Comparison of ENCODE assay signal across 9 cellular contexts in the genomic region with DNA sequence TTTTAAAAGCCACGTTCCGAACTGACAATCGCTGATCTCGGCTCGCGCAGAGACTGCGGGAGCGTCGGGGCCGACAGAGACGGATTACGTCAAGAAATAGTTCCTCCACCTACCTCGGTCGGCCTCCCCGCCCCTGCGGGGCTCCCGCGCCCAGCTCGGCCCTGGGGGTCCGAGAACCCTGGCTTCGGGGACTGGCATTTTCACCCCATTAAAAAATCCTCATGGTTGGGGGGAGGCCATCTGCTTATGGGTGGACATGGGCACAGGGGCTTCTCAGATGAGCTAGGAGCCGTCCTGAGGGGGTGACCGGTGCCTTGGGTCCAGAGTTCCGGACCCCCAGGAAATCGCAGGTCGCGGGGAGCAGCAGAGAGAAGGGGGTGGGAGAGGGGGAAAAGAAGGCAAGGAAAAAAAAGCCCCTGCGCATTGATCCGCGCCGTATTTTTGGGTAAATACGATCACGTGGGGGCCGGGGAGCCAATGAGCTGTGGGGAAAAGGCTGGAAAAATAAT. TPM values are rescaled to one million over a fixed set of nuclear protein-coding genes. Genes with fewer than 3 reads are reported as not detected.
A peak's percentile ranks its signal among the peaks of the same experiment; 100 is the strongest.
DNase-seq lines count a peak whose midpoint lies in the region; ATAC-seq and TF ChIP-seq lines count a peak whose summit lies in the region.
"Had no signal": no experiment of that assay in that cellular context is flagged by ENCODE, and none has a peak within 500 bp of the region (broad histone marks: within the 10 kb centered on the region; RNA-seq: fewer than 3 reads in every experiment).

No MANE protein-coding gene starts in this region.

- no peak for DNase-seq in CD8-positive, alpha-beta T cell
- no peak for DNase-seq in activated T-helper 2 cell treated with anti-CD3 and anti-CD28 coated beads, Interferon-gamma antibody, Interleukin-2, Interleukin-4, amounts not matched to agents 10 μg/mL and 5 μg/mL and 100 μg/mL, durations not matched to agents 14 hours and 24 hours and 36 hours (ENCODE audit: low spot score)
- no peak for DNase-seq in mesothelial cell of epicardium (ENCODE audit: low spot score in 2 of 2, unreplicated experiment in 2 of 2)
- no peak for DNase-seq in stimulated activated CD4-positive, alpha-beta T cell treated with anti-CD3 and anti-CD28 coated beads, Interleukin-4, amount 100 ng/mL, for 4 hours
- no peak for DNase-seq in GF-D8 (lab: John Stamatoyannopoulos, UW)
- no peak for DNase-seq in T-helper 9 cell

- H3K4me1 ChIP-seq in CD8-positive, alpha-beta T cell (ENCODE audit: insufficient read depth, low read length): peaks cover 42% of the 10 kb centered on the region
- H3K4me1 ChIP-seq in HUES6 (ENCODE audit: control insufficient read depth, insufficient read depth, low read length): peaks cover 5% of the 10 kb centered on the region; the same call in 1 of the 2 replicates

- no peaks in the 10 kb centered on the region for H3K36me3 ChIP-seq in CD8-positive, alpha-beta T cell (ENCODE audit: insufficient read depth, low read length)
- H3K36me3 ChIP-seq in HUES6 (ENCODE audit: control insufficient read depth, insufficient read depth, low read length): no peaks in the 10 kb centered on the region

- peak overlapping the region; percentile 35 for H3K4me3 Mint-ChIP-seq in CD8-positive, alpha-beta T cell
- H3K4me3 Mint-ChIP-seq in activated T-helper 2 cell treated with anti-CD3 and anti-CD28 coated beads, Interferon-gamma antibody, Interleukin-2, Interleukin-4, amounts not matched to agents 10 μg/mL and 5 μg/mL and 100 μg/mL, durations not matched to agents 14 hours and 24 hours and 36 hours (ENCODE audit: low read depth): peak overlapping the region; percentile 33
- H3K4me3 Mint-ChIP-seq in mesothelial cell of epicardium: peak overlapping the region; percentile 71

- no peaks in the 10 kb centered on the region for H3K9me3 ChIP-seq in CD8-positive, alpha-beta T cell (ENCODE audit: low read length)
- H3K9me3 ChIP-seq in HUES6 (ENCODE audit: control insufficient read depth, insufficient read depth, low read depth, low read length): no peaks in the 10 kb centered on the region

- no peak for TF ChIP-seq CTCF in CD8-positive, alpha-beta T cell (IDR thresholded peaks at IDR 0.05)
- no peak for TF ChIP-seq CTCF in mesothelial cell of epicardium (IDR thresholded peaks at IDR 0.05; ENCODE audit: unreplicated experiment)

- CTCF ChIA-PET in CD8-positive, alpha-beta T cell (lab: Charles Lee): interaction anchor here (1.0 to 17.0 kb wide), 10 partner anchors 9 to 219 kb away, joined by 3 to 372 read pairs (median 4); a partner anchor contains a TSS

- no peaks in the 10 kb centered on the region for H3K9me3 Mint-ChIP-seq in CD8-positive, alpha-beta T cell
- no peaks in the 10 kb centered on the region for H3K9me3 Mint-ChIP-seq in activated T-helper 2 cell treated with anti-CD3 and anti-CD28 coated beads, Interferon-gamma antibody, Interleukin-2, Interleukin-4, amounts not matched to agents 10 μg/mL and 5 μg/mL and 100 μg/mL, durations not matched to agents 14 hours and 24 hours and 36 hours
- H3K9me3 Mint-ChIP-seq in mesothelial cell of epicardium: no peaks in the 10 kb centered on the region

- peak overlapping the region; percentile 85 for H3K9ac ChIP-seq in HUES6 (ENCODE audit: low read length)

- H3K27ac Mint-ChIP-seq in CD8-positive, alpha-beta T cell: no peak overlapping the region
- H3K27ac Mint-ChIP-seq in activated T-helper 2 cell treated with anti-CD3 and anti-CD28 coated beads, Interferon-gamma antibody, Interleukin-2, Interleukin-4, amounts not matched to agents 10 μg/mL and 5 μg/mL and 100 μg/mL, durations not matched to agents 14 hours and 24 hours and 36 hours: no peak overlapping the region
- peak overlapping the region; percentile 34 for H3K27ac Mint-ChIP-seq in mesothelial cell of epicardium

- no peak overlapping the region for H3K27ac ChIP-seq in CD8-positive, alpha-beta T cell (ENCODE audit: low read depth, low read length)
- no peak overlapping the region for H3K27ac ChIP-seq in HUES6 (ENCODE audit: low read depth, low read length)

- intact Hi-C loops in CD8-positive, alpha-beta T cell (cut with DNase I, micrococcal nuclease): loop anchor here in 1 of 2 experiments (5.0 to 10.0 kb wide), 2 partner anchors 37 to 365 kb away; a partner anchor contains a TSS
- intact Hi-C loops in activated T-helper 2 cell treated with anti-CD3 and anti-CD28 coated beads, Interferon-gamma antibody, Interleukin-2, Interleukin-4, amounts not matched to agents 10 μg/mL and 5 μg/mL and 100 μg/mL, durations not matched to agents 14 hours and 24 hours and 36 hours (cut with micrococcal nuclease): loop anchor here (2.0 to 10.0 kb wide), 6 partner anchors 15 to 305 kb away; a partner anchor contains a TSS

- no peaks in the 10 kb centered on the region for H3K36me3 Mint-ChIP-seq in CD8-positive, alpha-beta T cell
- no peaks in the 10 kb centered on the region for H3K36me3 Mint-ChIP-seq in activated T-helper 2 cell treated with anti-CD3 and anti-CD28 coated beads, Interferon-gamma antibody, Interleukin-2, Interleukin-4, amounts not matched to agents 10 μg/mL and 5 μg/mL and 100 μg/mL, durations not matched to agents 14 hours and 24 hours and 36 hours (ENCODE audit: low read depth)
- peaks cover 3% of the 10 kb centered on the region for H3K36me3 Mint-ChIP-seq in mesothelial cell of epicardium

- peaks cover 87% of the 10 kb centered on the region for H3K27me3 Mint-ChIP-seq in CD8-positive, alpha-beta T cell (ENCODE audit: low read depth)
- H3K27me3 Mint-ChIP-seq in activated T-helper 2 cell treated with anti-CD3 and anti-CD28 coated beads, Interferon-gamma antibody, Interleukin-2, Interleukin-4, amounts not matched to agents 10 μg/mL and 5 μg/mL and 100 μg/mL, durations not matched to agents 14 hours and 24 hours and 36 hours (ENCODE audit: low read depth): peaks cover 92% of the 10 kb centered on the region
- H3K27me3 Mint-ChIP-seq in mesothelial cell of epicardium (ENCODE audit: low read depth): peaks cover 100% of the 10 kb centered on the region

- H3K4me3 ChIP-seq in CD8-positive, alpha-beta T cell (ENCODE audit: low read depth, low read length): peak overlapping the region; percentile 2
- peak overlapping the region; percentile 55 for H3K4me3 ChIP-seq in HUES6 (ENCODE audit: low read depth, low read length)

- peaks cover 32% of the 10 kb centered on the region for H3K4me1 Mint-ChIP-seq in CD8-positive, alpha-beta T cell (ENCODE audit: low read depth)
- H3K4me1 Mint-ChIP-seq in activated T-helper 2 cell treated with anti-CD3 and anti-CD28 coated beads, Interferon-gamma antibody, Interleukin-2, Interleukin-4, amounts not matched to agents 10 μg/mL and 5 μg/mL and 100 μg/mL, durations not matched to agents 14 hours and 24 hours and 36 hours (ENCODE audit: low read depth): peaks cover 19% of the 10 kb centered on the region
- H3K4me1 Mint-ChIP-seq in mesothelial cell of epicardium: peaks cover 21% of the 10 kb centered on the region

- POLR2A ChIA-PET in CD8-positive, alpha-beta T cell (lab: Charles Lee): interaction anchor here (0.8 kb wide), 2 partner anchors 17 to 200 kb away, joined by 3 read pairs; no protein-coding TSS in a partner anchor

- ATAC-seq in CD8-positive, alpha-beta T cell: no peak
- ATAC-seq in HG02852 (IDR thresholded peaks at IDR 0.05; ENCODE audit: unreplicated experiment): no peak

- H3K27me3 ChIP-seq in CD8-positive, alpha-beta T cell (ENCODE audit: insufficient read depth, low read length): peaks cover 86% of the 10 kb centered on the region
- H3K27me3 ChIP-seq in HUES6 (ENCODE audit: control insufficient read depth, insufficient read depth, low read length): peaks cover 100% of the 10 kb centered on the region

RNA-seq across cellular contexts. Expression of a gene that starts 0.3 kb away (rescaled TPM):
- total RNA-seq in CD8-positive, alpha-beta T cell: not detected
- not detected in 2 replicates for total RNA-seq in activated T-helper 2 cell treated with anti-CD3 and anti-CD28 coated beads, Interferon-gamma antibody, Interleukin-2, Interleukin-4, amounts not matched to agents 10 μg/mL and 5 μg/mL and 100 μg/mL, durations not matched to agents 14 hours and 24 hours and 36 hours
- total RNA-seq in mesothelial cell of epicardium: 1.1 to 2.0 TPM (median 1.6 TPM) in 3 replicates
- total RNA-seq: lung microvascular endothelial cell had no signal

RNA-seq across cellular contexts. Expression of a gene that starts 9.1 kb away (rescaled TPM):
- not detected for total RNA-seq in CD8-positive, alpha-beta T cell
- total RNA-seq in activated T-helper 2 cell treated with anti-CD3 and anti-CD28 coated beads, Interferon-gamma antibody, Interleukin-2, Interleukin-4, amounts not matched to agents 10 μg/mL and 5 μg/mL and 100 μg/mL, durations not matched to agents 14 hours and 24 hours and 36 hours: not detected in 2 replicates
- 4.9 to 5.9 TPM (median 5.5 TPM) in 3 replicates for total RNA-seq in mesothelial cell of epicardium
- total RNA-seq: lung microvascular endothelial cell had no signal

RNA-seq across cellular contexts. Expression of a gene that starts 14.7 kb away (rescaled TPM):
- not detected for total RNA-seq in CD8-positive, alpha-beta T cell
- not detected in 2 replicates for total RNA-seq in activated T-helper 2 cell treated with anti-CD3 and anti-CD28 coated beads, Interferon-gamma antibody, Interleukin-2, Interleukin-4, amounts not matched to agents 10 μg/mL and 5 μg/mL and 100 μg/mL, durations not matched to agents 14 hours and 24 hours and 36 hours
- 0.95 to 0.97 TPM (median 0.96 TPM) in 3 replicates for total RNA-seq in mesothelial cell of epicardium
- total RNA-seq: lung microvascular endothelial cell had no signal

RNA-seq across cellular contexts. Expression of a gene that starts 24.9 kb away (rescaled TPM):
- total RNA-seq in CD8-positive, alpha-beta T cell: not detected
- total RNA-seq in activated T-helper 2 cell treated with anti-CD3 and anti-CD28 coated beads, Interferon-gamma antibody, Interleukin-2, Interleukin-4, amounts not matched to agents 10 μg/mL and 5 μg/mL and 100 μg/mL, durations not matched to agents 14 hours and 24 hours and 36 hours: not detected in 2 replicates
- total RNA-seq in mesothelial cell of epicardium: 1.1 to 1.8 TPM (median 1.8 TPM) in 3 replicates
- total RNA-seq: lung microvascular endothelial cell had no signal

RNA-seq across cellular contexts. Expression of a gene that starts 26.7 kb away (rescaled TPM):
- not detected for total RNA-seq in CD8-positive, alpha-beta T cell
- not detected in 2 replicates for total RNA-seq in activated T-helper 2 cell treated with anti-CD3 and anti-CD28 coated beads, Interferon-gamma antibody, Interleukin-2, Interleukin-4, amounts not matched to agents 10 μg/mL and 5 μg/mL and 100 μg/mL, durations not matched to agents 14 hours and 24 hours and 36 hours
- total RNA-seq in mesothelial cell of epicardium: 0.47 to 0.60 TPM (median 0.47 TPM) in 3 replicates
- total RNA-seq: lung microvascular endothelial cell had no signal
